ENCODE assay signal across 9 cellular contexts in the genomic region with DNA sequence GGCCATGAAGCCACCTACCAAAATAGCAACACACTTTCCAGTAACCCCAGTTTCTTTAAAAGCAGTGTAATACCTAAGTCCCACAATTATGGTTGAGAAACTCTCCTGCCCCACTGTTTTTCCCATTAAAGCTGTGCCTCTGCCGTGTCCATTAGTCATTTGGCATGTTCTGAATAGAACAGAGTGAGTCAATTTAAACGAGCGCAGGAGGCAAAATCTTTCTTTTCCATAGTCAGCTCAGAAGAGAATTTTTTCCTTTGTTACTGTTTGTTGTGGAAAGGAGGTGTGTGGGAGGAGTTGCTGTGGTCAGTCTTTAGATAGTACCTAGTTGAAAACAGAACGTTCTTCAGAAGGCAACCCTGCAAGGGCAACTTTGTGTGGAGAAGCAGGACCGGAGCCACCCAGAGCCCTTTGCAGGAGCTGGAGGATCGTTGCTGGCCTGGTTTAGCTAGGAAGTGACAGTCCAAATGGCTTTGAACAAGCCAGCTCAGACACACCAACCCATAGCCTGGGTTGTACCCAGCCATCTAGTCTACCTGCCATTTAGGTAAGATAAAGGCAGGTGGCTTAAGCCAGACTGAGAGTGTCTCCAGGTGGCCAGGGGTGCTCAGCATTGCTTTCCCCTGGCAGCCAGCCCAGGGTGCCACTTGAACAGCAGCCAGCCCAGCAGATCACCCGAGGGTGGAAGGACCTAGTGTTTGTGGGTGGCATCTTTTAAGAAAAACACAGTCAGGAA. TPM values are rescaled to one million over a fixed set of nuclear protein-coding genes. Genes with fewer than 3 reads are reported as not detected.
DNase-seq lines count a peak whose midpoint lies in the region; ATAC-seq and TF ChIP-seq lines count a peak whose summit lies in the region.
"Had no signal": no experiment of that assay in that cellular context is flagged by ENCODE, and none has a peak within 500 bp of the region (broad histone marks: within the 10 kb centered on the region; RNA-seq: fewer than 3 reads in every experiment).

No MANE protein-coding gene starts in this region.

- H3K4me2 ChIP-seq in neural progenitor cell = no peak overlapping the region

- H3K4me3 Mint-ChIP-seq in neural progenitor cell = no peak overlapping the region

- DNase-seq in EH (ENCODE audit: low read depth) (peak; percentile 23), NCI-H2171 (lab: John Stamatoyannopoulos, UW) (peak; percentile 65), choroid plexus epithelial cell (ENCODE audit: low read depth) (peak; percentile 26), posterior vena cava (ENCODE audit: low spot score) (peak; percentile 54), neural progenitor cell (ENCODE audit: low spot score) (no peak), ureter (ENCODE audit: low spot score) (no peak), colonic mucosa (no peak)

- H3K4me1 ChIP-seq in neural progenitor cell (peaks cover 13% of the 10 kb centered on the region), colonic mucosa (no peaks in the 10 kb centered on the region)

- H3K9ac ChIP-seq in neural progenitor cell (no peak overlapping the region), colonic mucosa (ENCODE audit: low read depth in 2 of 2, low read length in 2 of 2) (no peak overlapping the region)

- intact Hi-C loops in posterior vena cava (cut with DNase I) = no loop called here
- intact Hi-C loops in colonic mucosa (cut with DNase I) = no loop called here

- H3F3A ChIP-seq in neural progenitor cell (ENCODE audit: low read depth) = no peaks in the 10 kb centered on the region

- no peaks in the 10 kb centered on the region for H3K9me3 ChIP-seq in neural progenitor cell (ENCODE audit: low read depth)
- H3K9me3 ChIP-seq in colonic mucosa = no peaks in the 10 kb centered on the region

- H3K4me1 Mint-ChIP-seq in neural progenitor cell = peaks cover 16% of the 10 kb centered on the region

- H3K79me2 ChIP-seq in neural progenitor cell (ENCODE audit: low read depth) = no peaks in the 10 kb centered on the region

- no peak overlapping the region for H3K27ac ChIP-seq in neural progenitor cell
- H3K27ac ChIP-seq in colonic mucosa = no peak overlapping the region

- no peaks in the 10 kb centered on the region for H3K27me3 ChIP-seq in neural progenitor cell
- H3K27me3 ChIP-seq in colonic mucosa = no peaks in the 10 kb centered on the region

- no peak overlapping the region for H3K4me3 ChIP-seq in choroid plexus epithelial cell (ENCODE audit: low read depth, low read length)
- H3K4me3 ChIP-seq in neural progenitor cell = no peak overlapping the region
- no peak overlapping the region for H3K4me3 ChIP-seq in colonic mucosa
- H3K4me3 ChIP-seq: skin epidermis had no signal

- no peak overlapping the region for H3K27ac Mint-ChIP-seq in neural progenitor cell

- H3K36me3 ChIP-seq in neural progenitor cell (no peaks in the 10 kb centered on the region), colonic mucosa (no peaks in the 10 kb centered on the region)

- ATAC-seq in HG03521 (IDR thresholded peaks at IDR 0.05; ENCODE audit: unreplicated experiment) = no peak

- no peaks in the 10 kb centered on the region for H3K36me3 Mint-ChIP-seq in neural progenitor cell

- H4K20me1 ChIP-seq in neural progenitor cell (ENCODE audit: low read depth) = no peaks in the 10 kb centered on the region

- peaks cover 22% of the 10 kb centered on the region for H3K27me3 Mint-ChIP-seq in neural progenitor cell (ENCODE audit: insufficient read depth, low read depth)

- H2AFZ ChIP-seq in neural progenitor cell (replicated peaks) = no peak overlapping the region

- TF ChIP-seq CTCF in choroid plexus epithelial cell (conservative IDR thresholded peaks at IDR 0.05; ENCODE audit: low read depth, low read length) = no peak
- no peak for TF ChIP-seq CTCF in neural progenitor cell (IDR thresholded peaks at IDR 0.05)
- TF ChIP-seq CTCF in colonic mucosa (IDR thresholded peaks at IDR 0.05) = no peak

- H3K9me3 Mint-ChIP-seq in neural progenitor cell = no peaks in the 10 kb centered on the region

RNA-seq across cellular contexts. Expression of a gene that starts 30.4 kb away (rescaled TPM):
- total RNA-seq in posterior vena cava (10 to 100 TPM in 1 of 2 donors, 1 to 10 TPM in 1; 9.2 to 20.7 TPM), neural progenitor cell (ENCODE audit: low replicate concordance) (1.8 TPM in 1 of 2 replicates, not detected in the other), ureter (6.2 TPM), colonic mucosa (10 to 100 TPM in 1 of 2 donors, 1 to 10 TPM in 1; 8.1 to 10.8 TPM)

Comparison
In these comparisons a context has a peak if more than half of its experiments do, and no peak if none do; other contexts are left out.
1. DNase-seq: peak in EH (single experiment), NCI-H2171 (single experiment), choroid plexus epithelial cell (single experiment) and posterior vena cava (single experiment); none in neural progenitor cell (single experiment), ureter (single experiment) and colonic mucosa (single experiment).